Comparison of ENCODE assay signal across 11 cellular contexts in the genomic region with DNA sequence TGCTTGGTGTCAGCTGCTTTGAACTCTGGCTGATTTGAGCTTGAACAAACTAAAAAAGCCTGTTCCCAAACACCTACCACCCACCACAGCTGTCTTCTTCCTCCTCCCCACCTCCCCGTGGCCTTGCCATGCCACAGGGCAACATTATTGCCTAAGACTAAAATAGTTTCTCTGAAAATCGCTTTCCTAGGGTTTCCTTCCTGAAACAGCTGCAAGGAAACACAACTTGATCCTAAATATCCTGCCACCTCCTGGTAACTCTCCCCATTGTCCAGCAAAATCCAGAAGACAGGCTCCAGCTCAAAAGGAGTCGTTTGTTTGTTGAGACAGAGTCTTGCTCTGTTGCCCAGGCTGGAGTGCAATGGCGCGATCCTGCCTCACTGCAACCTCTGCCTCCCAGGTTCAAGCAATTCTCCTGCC.
DNase-seq lines count a peak whose midpoint lies in the region; ATAC-seq and TF ChIP-seq lines count a peak whose summit lies in the region.
"Had no signal": no experiment of that assay in that cellular context is flagged by ENCODE, and none has a peak within 500 bp of the region (broad histone marks: within the 10 kb centered on the region; RNA-seq: fewer than 3 reads in every experiment).

No MANE protein-coding gene starts in this region.

- ATAC-seq in left ventricle myocardium superior (peak; percentile 26), Right ventricle myocardium inferior (no peak), lower lobe of right lung (no peak)
- ATAC-seq in activated CD8-positive, alpha-beta T cell treated with anti-CD3 and anti-CD28 coated beads, Interleukin-2, amount 10 ng/mL, durations not matched to agents 7 days and 5 days: no peak
- ATAC-seq in activated CD8-positive, alpha-beta memory T cell treated with anti-CD3 and anti-CD28 coated beads, Interleukin-2, amount 10 ng/mL, durations not matched to agents 7 days and 5 days: no peak

- no peak overlapping the region for H3K27ac ChIP-seq in lower lobe of right lung
- H3K27ac ChIP-seq: ascending aorta; BLaER1 treated with 17β-estradiol and CSF1 and Interleukin-3, amounts not matched to agents 10 nM and 100 nM had no signal

- no peak for DNase-seq in left ventricle myocardium superior
- DNase-seq in Right ventricle myocardium inferior (ENCODE audit: missing footprints): no peak
- peak; percentile 88 for DNase-seq in dermis blood vessel endothelial cell
- no peak for DNase-seq in lower lobe of right lung
- DNase-seq in activated CD4-positive, alpha-beta T cell treated with anti-CD3 and anti-CD28 coated beads for 48 hours: no peak
- DNase-seq in activated CD8-positive, alpha-beta T cell treated with anti-CD3 and anti-CD28 coated beads, Interleukin-2, amount 10 ng/mL, durations not matched to agents 7 days and 5 days: no peak
- DNase-seq in activated CD8-positive, alpha-beta memory T cell treated with anti-CD3 and anti-CD28 coated beads, Interleukin-2, amount 10 ng/mL, durations not matched to agents 7 days and 5 days: no peak
- DNase-seq in AG08396 (ENCODE audit: low spot score): no peak

- intact Hi-C loops in left ventricle myocardium superior (cut with micrococcal nuclease) (loop anchor here (5.0 to 10.0 kb wide), 2 partner anchors 196 to 244 kb away; partner anchors contain the start of gene TPM1), Right ventricle myocardium inferior (cut with DNase I) (loop anchor here (1.0 to 2.0 kb wide), 2 partner anchors 194 to 246 kb away; partner anchors contain the start of gene TPM1), lower lobe of right lung (cut with DNase I) (loop anchor here (10.0 kb wide), 1 partner anchor 246 kb away; no protein-coding TSS in a partner anchor)

- H3K9me3 Mint-ChIP-seq in activated CD8-positive, alpha-beta T cell treated with anti-CD3 and anti-CD28 coated beads, Interleukin-2, amount 10 ng/mL, durations not matched to agents 7 days and 5 days (ENCODE audit: insufficient read depth): no peaks in the 10 kb centered on the region
- H3K9me3 Mint-ChIP-seq in activated CD8-positive, alpha-beta memory T cell treated with anti-CD3 and anti-CD28 coated beads, Interleukin-2, amount 10 ng/mL, durations not matched to agents 7 days and 5 days (ENCODE audit: low read depth): no peaks in the 10 kb centered on the region
- H3K9me3 Mint-ChIP-seq: stimulated activated naive CD8-positive, alpha-beta T cell treated with anti-CD3 and anti-CD28 coated beads, Interleukin-15, Interleukin-2, amounts not matched to agents 100 ng/mL and 50 ng/mL, for 24 hours had no signal

- H3K4me3 ChIP-seq in lower lobe of right lung: no peak overlapping the region
- H3K4me3 ChIP-seq: ascending aorta; BLaER1 treated with 17β-estradiol and CSF1 and Interleukin-3, amounts not matched to agents 10 nM and 100 nM had no signal

- peak; percentile 7 for TF ChIP-seq CTCF in lower lobe of right lung (IDR thresholded peaks at IDR 0.05)

- H3K36me3 ChIP-seq in lower lobe of right lung: no peaks in the 10 kb centered on the region
- H3K36me3 ChIP-seq: ascending aorta; BLaER1 treated with 17β-estradiol and CSF1 and Interleukin-3, amounts not matched to agents 10 nM and 100 nM had no signal

- H3K27me3 Mint-ChIP-seq in activated CD8-positive, alpha-beta T cell treated with anti-CD3 and anti-CD28 coated beads, Interleukin-2, amount 10 ng/mL, durations not matched to agents 7 days and 5 days (ENCODE audit: low read depth): peaks cover 7% of the 10 kb centered on the region
- H3K27me3 Mint-ChIP-seq in activated CD8-positive, alpha-beta memory T cell treated with anti-CD3 and anti-CD28 coated beads, Interleukin-2, amount 10 ng/mL, durations not matched to agents 7 days and 5 days: peaks cover 17% of the 10 kb centered on the region

- H3K27ac Mint-ChIP-seq in activated CD8-positive, alpha-beta T cell treated with anti-CD3 and anti-CD28 coated beads, Interleukin-2, amount 10 ng/mL, durations not matched to agents 7 days and 5 days: no peak overlapping the region
- no peak overlapping the region for H3K27ac Mint-ChIP-seq in activated CD8-positive, alpha-beta memory T cell treated with anti-CD3 and anti-CD28 coated beads, Interleukin-2, amount 10 ng/mL, durations not matched to agents 7 days and 5 days
- H3K27ac Mint-ChIP-seq: stimulated activated naive CD8-positive, alpha-beta T cell treated with anti-CD3 and anti-CD28 coated beads, Interleukin-15, Interleukin-2, amounts not matched to agents 100 ng/mL and 50 ng/mL, for 24 hours had no signal

- no peaks in the 10 kb centered on the region for H3K4me1 Mint-ChIP-seq in activated CD8-positive, alpha-beta T cell treated with anti-CD3 and anti-CD28 coated beads, Interleukin-2, amount 10 ng/mL, durations not matched to agents 7 days and 5 days (ENCODE audit: low read depth)
- no peaks in the 10 kb centered on the region for H3K4me1 Mint-ChIP-seq in activated CD8-positive, alpha-beta memory T cell treated with anti-CD3 and anti-CD28 coated beads, Interleukin-2, amount 10 ng/mL, durations not matched to agents 7 days and 5 days

- CTCF ChIA-PET in activated CD8-positive, alpha-beta T cell treated with anti-CD3 and anti-CD28 coated beads, Interleukin-2, amount 10 ng/mL, durations not matched to agents 7 days and 5 days (lab: Charles Lee): no interaction called here
- CTCF ChIA-PET in activated CD8-positive, alpha-beta memory T cell treated with anti-CD3 and anti-CD28 coated beads, Interleukin-2, amount 10 ng/mL, durations not matched to agents 7 days and 5 days (lab: Charles Lee): no interaction called here

- H3K4me3 Mint-ChIP-seq in activated CD8-positive, alpha-beta T cell treated with anti-CD3 and anti-CD28 coated beads, Interleukin-2, amount 10 ng/mL, durations not matched to agents 7 days and 5 days: no peak overlapping the region
- H3K4me3 Mint-ChIP-seq in activated CD8-positive, alpha-beta memory T cell treated with anti-CD3 and anti-CD28 coated beads, Interleukin-2, amount 10 ng/mL, durations not matched to agents 7 days and 5 days: no peak overlapping the region
- H3K4me3 Mint-ChIP-seq: stimulated activated naive CD8-positive, alpha-beta T cell treated with anti-CD3 and anti-CD28 coated beads, Interleukin-15, Interleukin-2, amounts not matched to agents 100 ng/mL and 50 ng/mL, for 24 hours had no signal

- no peaks in the 10 kb centered on the region for H3K36me3 Mint-ChIP-seq in activated CD8-positive, alpha-beta T cell treated with anti-CD3 and anti-CD28 coated beads, Interleukin-2, amount 10 ng/mL, durations not matched to agents 7 days and 5 days (ENCODE audit: low read depth)
- H3K36me3 Mint-ChIP-seq in activated CD8-positive, alpha-beta memory T cell treated with anti-CD3 and anti-CD28 coated beads, Interleukin-2, amount 10 ng/mL, durations not matched to agents 7 days and 5 days: no peaks in the 10 kb centered on the region

- peaks cover 7% of the 10 kb centered on the region for H3K4me1 ChIP-seq in lower lobe of right lung

- POLR2A ChIA-PET in activated CD8-positive, alpha-beta T cell treated with anti-CD3 and anti-CD28 coated beads, Interleukin-2, amount 10 ng/mL, durations not matched to agents 7 days and 5 days (lab: Charles Lee): no interaction called here

- no peaks in the 10 kb centered on the region for H3K27me3 ChIP-seq in lower lobe of right lung (ENCODE audit: low read depth)
- H3K27me3 ChIP-seq: ascending aorta; BLaER1 treated with 17β-estradiol and CSF1 and Interleukin-3, amounts not matched to agents 10 nM and 100 nM had no signal

- no peaks in the 10 kb centered on the region for H3K9me3 ChIP-seq in lower lobe of right lung
- H3K9me3 ChIP-seq: ascending aorta; BLaER1 treated with 17β-estradiol and CSF1 and Interleukin-3, amounts not matched to agents 10 nM and 100 nM had no signal
